20 cellular contexts compared by ENCODE assay signal in genomic region chr1:113372546-113372945, GRCh38. TPM values are rescaled to one million over a fixed set of nuclear protein-coding genes. Genes with fewer than 3 reads are reported as not detected.
A peak's percentile ranks its signal among the peaks of the same experiment; 100 is the strongest.
DNase-seq lines count a peak whose midpoint lies in the region; ATAC-seq, FAIRE-seq and TF ChIP-seq lines count a peak whose summit lies in the region.
"Had no signal": no experiment of that assay in that cellular context is flagged by ENCODE, and none has a peak within 500 bp of the region (broad histone marks: within the 10 kb centered on the region; RNA-seq: fewer than 3 reads in every experiment).

No MANE protein-coding gene starts in this region.

- H4K20me1 ChIP-seq in IMR-90 (ENCODE audit: insufficient read depth, low read length) = no peaks in the 10 kb centered on the region
- no peaks in the 10 kb centered on the region for H4K20me1 ChIP-seq in smooth muscle cell (ENCODE audit: low read depth)
- H4K20me1 ChIP-seq: BLaER1 had no signal

- H3K9ac ChIP-seq in IMR-90 (ENCODE audit: low read depth, low read length) = no peak overlapping the region
- no peak overlapping the region for H3K9ac ChIP-seq in smooth muscle cell (ENCODE audit: low read depth)
- H3K9ac ChIP-seq: BLaER1 had no signal

- no peak overlapping the region for H2AK9ac ChIP-seq in IMR-90 (replicated peaks; ENCODE audit: low read depth, low read length, poor library complexity)

- no peaks in the 10 kb centered on the region for H3F3A ChIP-seq in smooth muscle cell (ENCODE audit: low read depth)

- H3K27ac ChIP-seq in IMR-90 (ENCODE audit: insufficient read depth, low read length) = no peak overlapping the region
- no peak overlapping the region for H3K27ac ChIP-seq in smooth muscle cell (ENCODE audit: low read depth)
- H3K27ac ChIP-seq: BLaER1, C4-2B had no signal

- H2BK5ac ChIP-seq in IMR-90 (ENCODE audit: low read depth, low read length, poor library complexity, severe bottlenecking) = no peak overlapping the region

- intact Hi-C loops in IMR-90 (cut with micrococcal nuclease) = no loop called here

- TF ChIP-seq RAD21 in IMR-90 (IDR thresholded peaks at IDR 0.05; ENCODE audit: low read length) = no peak

- TF ChIP-seq CTCF in IMR-90 (conservative IDR thresholded peaks at IDR 0.05; ENCODE audit: low read depth, low read length) = no peak
- no peak for TF ChIP-seq CTCF in smooth muscle cell (IDR thresholded peaks at IDR 0.05; ENCODE audit: borderline replicate concordance, insufficient read depth, poor library complexity, severe bottlenecking)

- no peak overlapping the region for H4K8ac ChIP-seq in IMR-90 (ENCODE audit: low read depth in 2 of 2, low read length in 2 of 2)

- CTCF ChIA-PET in IMR-90 (lab: Yijun Ruan, JAX) = no interaction called here

- no peak overlapping the region for H2BK20ac ChIP-seq in IMR-90 (ENCODE audit: low read depth, low read length)

- no peaks in the 10 kb centered on the region for H3K79me2 ChIP-seq in smooth muscle cell (ENCODE audit: low read depth)

- H3K36me3 ChIP-seq in IMR-90 (ENCODE audit: control insufficient read depth, insufficient read depth, low read length) = no peaks in the 10 kb centered on the region
- H3K36me3 ChIP-seq in smooth muscle cell (ENCODE audit: low read depth) = no peaks in the 10 kb centered on the region
- H3K36me3 ChIP-seq: BLaER1 had no signal

- POLR2A ChIA-PET in IMR-90 (lab: Charles Lee; ENCODE audit: unreplicated experiment) = no interaction called here

- H3K4ac ChIP-seq in IMR-90 (ENCODE audit: low read depth, low read length) = no peak overlapping the region

- no peak overlapping the region for H2BK15ac ChIP-seq in IMR-90 (ENCODE audit: low read depth, low read length)

- no peak for ATAC-seq in IMR-90 (ENCODE audit: low read depth)
- no peak for ATAC-seq in activated CD4-positive, CD25-positive, alpha-beta regulatory T cell treated with anti-CD3 and anti-CD28 coated beads, Interleukin-2, amount 50 U/mL, for 24 hours
- ATAC-seq: CD8-positive, alpha-beta T cell; GM12878; GM23338; HCT116 had no signal

- no peak overlapping the region for H2BK120ac ChIP-seq in IMR-90 (ENCODE audit: low read depth, low read length)

- H3K4me2 ChIP-seq in IMR-90 (ENCODE audit: low read depth, low read length) (no peak overlapping the region), smooth muscle cell (no peak overlapping the region)
- H3K4me2 ChIP-seq: BLaER1, GM23338 had no signal

- H3K4me3 ChIP-seq in IMR-90 (ENCODE audit: insufficient read depth, low read depth, low read length) (no peak overlapping the region), smooth muscle cell (no peak overlapping the region)
- H3K4me3 ChIP-seq: BLaER1, GM12878, GM23338 had no signal

- DNase-seq in IMR-90 (no peak), smooth muscle cell (lab: John Stamatoyannopoulos, UW; ENCODE audit: unreplicated experiment) (no peak), DMS153 (lab: John Stamatoyannopoulos, UW) (no peak), DMS79 (lab: John Stamatoyannopoulos, UW) (no peak)
- DNase-seq: Caco-2; CD4-positive, CD25-positive, alpha-beta regulatory T cell; CD8-positive, alpha-beta T cell; DMS 273 treated with DMSO at 0.1 percent for 48 hours; DMS53; DND-41; GDM1; H9 had no signal

- dilution Hi-C loops in IMR-90 (cut with HindIII; ENCODE audit: low sequenced_read_pairs, unreplicated experiment) = no loop called here

- no peak overlapping the region for H2AK5ac ChIP-seq in IMR-90 (ENCODE audit: low read depth, low read length)

- H4K91ac ChIP-seq in IMR-90 (ENCODE audit: insufficient read depth, low read depth, low read length) = no peak overlapping the region

- H3K18ac ChIP-seq in IMR-90 (ENCODE audit: low read depth, low read length) = no peak overlapping the region

- H3K4me1 ChIP-seq in IMR-90 (ENCODE audit: control insufficient read depth, insufficient read depth, low read length) (no peaks in the 10 kb centered on the region), smooth muscle cell (ENCODE audit: low read depth) (no peaks in the 10 kb centered on the region)
- H3K4me1 ChIP-seq: Caco-2 had no signal

- in situ Hi-C loops in IMR-90 (cut with MboI; ENCODE audit: low sequenced_read_pairs) = no loop called here

- no TSS peak for BruUV-seq in IMR-90 (replicated peaks; lab: Mats Ljungman, UMichigan)

- no peaks in the 10 kb centered on the region for H3K9me1 ChIP-seq in IMR-90 (ENCODE audit: insufficient read depth, low read length)

- peak; percentile 6 for FAIRE-seq in G401.6 (lab: Jason Lieb, UNC)
- FAIRE-seq in endometrium (lab: Jason Lieb, UNC) = peak; percentile 80
- FAIRE-seq: GM12878 had no signal

- no CpG with 5 or more reads among the region's 2 CpGs for WGBS in IMR-90 (ENCODE audit: extremely low coverage in 2 of 2, insufficient read length in 1 of 2), 2 experiments
- 53% methylated on average over 2 of the region's 2 CpGs for WGBS in smooth muscle cell (ENCODE audit: low lambda C conversion rate)

- H3K14ac ChIP-seq in IMR-90 (replicated peaks; ENCODE audit: low read depth, low read length) = no peak overlapping the region

- H2AFZ ChIP-seq in IMR-90 (replicated peaks; ENCODE audit: low read length, poor library complexity) (no peak overlapping the region), smooth muscle cell (ENCODE audit: low read depth) (peak overlapping the region; percentile 11)
- H2AFZ ChIP-seq: GM23338 had no signal

- no peaks in the 10 kb centered on the region for H3K9me3 ChIP-seq in IMR-90 (ENCODE audit: control insufficient read depth, insufficient read depth, low read length)
- H3K9me3 ChIP-seq in smooth muscle cell (replicated peaks; ENCODE audit: low read depth) = no peaks in the 10 kb centered on the region
- H3K9me3 ChIP-seq: BLaER1, Caco-2 had no signal

- no peaks in the 10 kb centered on the region for H3K79me1 ChIP-seq in IMR-90 (ENCODE audit: low read depth in 1 of 2, low read length in 2 of 2)

- H3K23ac ChIP-seq in IMR-90 (ENCODE audit: low read depth, low read length) = no peak overlapping the region

- no peak overlapping the region for H4K5ac ChIP-seq in IMR-90 (ENCODE audit: low read depth, low read length)

- no peak overlapping the region for H3K56ac ChIP-seq in IMR-90 (ENCODE audit: extremely low read depth, insufficient read depth, low read length)

- no peak for TF ChIP-seq POLR2A in IMR-90 (IDR thresholded peaks at IDR 0.05; ENCODE audit: low read depth, low read length)

- H3K27me3 ChIP-seq in IMR-90 (ENCODE audit: control insufficient read depth, insufficient read depth, low read length) (no peaks in the 10 kb centered on the region; the same call in 1 of the 2 replicates), smooth muscle cell (ENCODE audit: low read depth) (no peaks in the 10 kb centered on the region)
- H3K27me3 ChIP-seq: BLaER1 had no signal

TF ChIP-seq in IMR-90, 13 proteins besides CTCF, POLR2A, EP300 and RAD21:
- TF ChIP-seq MAFK (IDR thresholded peaks at IDR 0.05; ENCODE audit: low read depth, low read length) (peak; percentile 79), FOS (IDR thresholded peaks at IDR 0.05; ENCODE audit: low read depth, low read length) (no peak)

RNA-seq across cellular contexts. Expression of gene MAGI3, which starts 17.8 kb away (rescaled TPM):
- total RNA-seq in IMR-90 (2012; rRNA removed) (8.8 and 9.2 TPM in 2 replicates), smooth muscle cell (19.0 and 19.1 TPM in 2 replicates)
- polyA plus RNA-seq in IMR-90 (2012; rRNA removed) (2.4 and 2.5 TPM in 2 replicates), smooth muscle cell (6.3 and 10.9 TPM in 2 replicates)
- 0.75 and 0.86 TPM in 2 replicates for polyA plus RNA-seq in IMR-90 (2012; cell fraction: cytosol; rRNA removed)
- 1.2 and 4.5 TPM in 2 replicates for polyA plus RNA-seq in IMR-90 (2012; cell fraction: nucleus; rRNA removed; ENCODE audit: low replicate concordance)
